In the genomic region with DNA sequence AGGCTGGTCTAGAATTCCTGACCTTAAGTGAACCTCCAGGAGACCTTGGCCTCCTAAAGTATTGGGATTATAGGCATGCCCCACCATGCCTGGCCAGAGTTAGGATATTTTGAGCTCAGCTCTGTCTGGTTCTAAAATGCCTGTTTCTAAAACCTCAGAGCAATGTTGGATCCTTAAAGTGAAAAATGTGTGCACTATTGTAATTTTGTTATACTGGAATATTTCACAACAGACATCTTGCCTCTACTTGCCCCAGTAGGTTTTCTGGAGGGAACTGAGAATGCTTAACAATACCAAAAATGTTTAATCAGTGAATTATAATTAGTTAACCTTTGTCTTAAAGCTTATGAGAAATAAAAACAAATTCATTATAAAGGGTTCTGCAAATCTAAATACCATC, we compare ENCODE assay signal across 17 cellular contexts.
"Had no signal": no experiment of that assay in that cellular context is flagged by ENCODE, and none has a peak within 500 bp of the region (broad histone marks: within the 10 kb centered on the region; RNA-seq: fewer than 3 reads in every experiment).

No MANE protein-coding gene starts in this region.

- H3K9me3 Mint-ChIP-seq: activated T-helper 1 cell treated with anti-CD3 and anti-CD28 coated beads, Interleukin-12 subunit alpha, Interleukin-12 subunit beta, Interleukin-2, Interleukin-4 antibody, amounts not matched to agents 30 ng/mL and 10 ng/mL and 1 ng/mL, durations not matched to agents 14 hours and 24 hours and 36 hours; nephron; stimulated activated memory B cell treated with anti-CD40 and anti-IgM and Interleukin-4, amounts not matched to agents 10 μg/mL and 1 μg/mL and 100 μg/mL, for 72 hours; T-helper 2 cell treated with Interferon-gamma antibody and Interleukin-4, amounts not matched to agents 5 μg/mL and 100 μg/mL, for 36 hours had no signal

- ATAC-seq: activated CD4-positive, alpha-beta T cell treated with anti-CD3 and anti-CD28 coated beads for 36 hours; left colon; lower lobe of right lung; sciatic nerve; stimulated activated memory B cell treated with anti-CD40 and anti-IgM and Interleukin-4, amounts not matched to agents 10 μg/mL and 1 μg/mL and 100 μg/mL, for 72 hours; upper lobe of right lung had no signal

- H3K27me3 ChIP-seq: hepatocyte, upper lobe of right lung had no signal

- H3K4me3 Mint-ChIP-seq: activated CD4-positive, alpha-beta T cell treated with anti-CD3 and anti-CD28 coated beads for 36 hours; activated T-helper 1 cell treated with anti-CD3 and anti-CD28 coated beads, Interleukin-12 subunit alpha, Interleukin-12 subunit beta, Interleukin-2, Interleukin-4 antibody, amounts not matched to agents 30 ng/mL and 10 ng/mL and 1 ng/mL, durations not matched to agents 14 hours and 24 hours and 36 hours; nephron; stimulated activated memory B cell treated with anti-CD40 and anti-IgM and Interleukin-4, amounts not matched to agents 10 μg/mL and 1 μg/mL and 100 μg/mL, for 72 hours; T-helper 2 cell treated with Interferon-gamma antibody and Interleukin-4, amounts not matched to agents 5 μg/mL and 100 μg/mL, for 36 hours had no signal

- H3K27ac Mint-ChIP-seq: activated CD4-positive, alpha-beta T cell treated with anti-CD3 and anti-CD28 coated beads for 36 hours; nephron; T-helper 2 cell treated with Interferon-gamma antibody and Interleukin-4, amounts not matched to agents 5 μg/mL and 100 μg/mL, for 36 hours had no signal

- H3K9me3 ChIP-seq: lower lobe of right lung, upper lobe of right lung had no signal

- H3K27ac ChIP-seq: hepatocyte, lower lobe of right lung, upper lobe of right lung had no signal

- DNase-seq: activated CD4-positive, alpha-beta T cell treated with anti-CD3 and anti-CD28 coated beads for 36 hours; activated naive CD4-positive, alpha-beta T cell treated with Interleukin-2 at 50 U/mL for 16 hours; amniotic stem cell; dermis blood vessel endothelial cell; effector memory CD4-positive, alpha-beta T cell; foreskin fibroblast; left colon; lower lobe of right lung; stimulated activated CD4-positive, alpha-beta T cell treated with anti-CD3 and anti-CD28 coated beads, Interleukin-4, amount 100 ng/mL, for 24 hours; SW 1271; upper lobe of right lung had no signal

- H3K27me3 Mint-ChIP-seq: activated CD4-positive, alpha-beta T cell treated with anti-CD3 and anti-CD28 coated beads for 36 hours; stimulated activated memory B cell treated with anti-CD40 and anti-IgM and Interleukin-4, amounts not matched to agents 10 μg/mL and 1 μg/mL and 100 μg/mL, for 72 hours had no signal

- H3K4me1 Mint-ChIP-seq: stimulated activated memory B cell treated with anti-CD40 and anti-IgM and Interleukin-4, amounts not matched to agents 10 μg/mL and 1 μg/mL and 100 μg/mL, for 72 hours had no signal
